Comparison of ENCODE assay signal across 1 cellular context in the genomic region with DNA sequence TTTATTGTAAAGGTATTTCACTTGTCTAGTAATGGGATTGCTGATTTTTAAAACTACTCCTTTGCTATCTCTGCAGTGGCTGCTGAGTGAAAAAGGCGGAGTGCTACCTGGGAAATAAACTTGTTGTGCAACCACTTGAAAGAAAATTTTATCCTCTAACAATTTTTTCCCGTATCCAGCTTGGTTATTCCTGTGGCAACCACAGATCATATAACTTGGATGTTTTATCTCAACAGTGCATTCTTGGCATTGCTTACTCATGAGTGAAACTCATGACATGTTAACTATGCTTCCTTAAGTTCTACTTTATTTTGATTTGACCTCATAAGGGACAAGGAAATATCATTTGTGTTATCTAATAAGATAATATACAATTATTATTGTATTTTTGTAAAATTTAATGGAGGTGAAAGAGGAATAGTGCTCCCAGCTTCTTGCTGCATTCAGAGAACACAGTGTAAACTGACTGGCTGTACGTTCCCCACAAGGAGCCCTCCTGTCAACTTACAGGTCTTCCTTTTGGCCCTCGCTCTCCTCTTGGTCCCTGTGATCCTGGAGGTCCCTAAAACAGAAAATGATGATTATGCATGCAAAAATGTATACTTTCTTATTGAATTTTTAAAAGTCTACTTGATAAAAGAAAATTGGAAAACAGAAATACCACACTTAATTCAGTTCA.
TF ChIP-seq lines count a peak whose summit lies in the region.

No MANE protein-coding gene starts in this region.

TF ChIP-seq in A549, 52 proteins besides CTCF, POLR2A, EP300 and RAD21 (continued from another document):
- no peak for TF ChIP-seq E2F6 (IDR thresholded peaks at IDR 0.05; ENCODE audit: borderline replicate concordance, low read depth)
- no peak for TF ChIP-seq HMGXB4 (CRISPR knock-in tag; IDR thresholded peaks at IDR 0.05; ENCODE audit: borderline replicate concordance)
- TF ChIP-seq CHD4 (IDR thresholded peaks at IDR 0.05; ENCODE audit: borderline replicate concordance), result no peak
- TF ChIP-seq, protein P1, sequence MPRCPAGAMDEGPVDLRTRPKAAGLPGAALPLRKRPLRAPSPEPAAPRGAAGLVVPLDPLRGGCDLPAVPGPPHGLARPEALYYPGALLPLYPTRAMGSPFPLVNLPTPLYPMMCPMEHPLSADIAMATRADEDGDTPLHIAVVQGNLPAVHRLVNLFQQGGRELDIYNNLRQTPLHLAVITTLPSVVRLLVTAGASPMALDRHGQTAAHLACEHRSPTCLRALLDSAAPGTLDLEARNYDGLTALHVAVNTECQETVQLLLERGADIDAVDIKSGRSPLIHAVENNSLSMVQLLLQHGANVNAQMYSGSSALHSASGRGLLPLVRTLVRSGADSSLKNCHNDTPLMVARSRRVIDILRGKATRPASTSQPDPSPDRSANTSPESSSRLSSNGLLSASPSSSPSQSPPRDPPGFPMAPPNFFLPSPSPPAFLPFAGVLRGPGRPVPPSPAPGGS (IDR thresholded peaks at IDR 0.05), result no peak
- TF ChIP-seq SMC3 (IDR thresholded peaks at IDR 0.05), result no peak
- no peak for TF ChIP-seq FOXS1 (CRISPR knock-in tag; IDR thresholded peaks at IDR 0.05)
- no peak for TF ChIP-seq ELK1 (IDR thresholded peaks at IDR 0.05; ENCODE audit: low read depth, low read length)
- no peak for TF ChIP-seq NFE2L2 (conservative IDR thresholded peaks at IDR 0.05; ENCODE audit: low read length)
- TF ChIP-seq KDM5A (IDR thresholded peaks at IDR 0.05), result no peak
- TF ChIP-seq PBX3 (IDR thresholded peaks at IDR 0.05), result no peak
- TF ChIP-seq HDAC2 (IDR thresholded peaks at IDR 0.05), result no peak
- TF ChIP-seq POLR2AphosphoS2 (conservative IDR thresholded peaks at IDR 0.05; ENCODE audit: low read length), result no peak
- peak; percentile 77 to 97 for TF ChIP-seq CEBPB (IDR thresholded peaks at IDR 0.05)
- no peak for TF ChIP-seq ZSCAN20 (CRISPR knock-in tag; IDR thresholded peaks at IDR 0.05)
